13 cellular contexts compared by ENCODE assay signal in the genomic region with DNA sequence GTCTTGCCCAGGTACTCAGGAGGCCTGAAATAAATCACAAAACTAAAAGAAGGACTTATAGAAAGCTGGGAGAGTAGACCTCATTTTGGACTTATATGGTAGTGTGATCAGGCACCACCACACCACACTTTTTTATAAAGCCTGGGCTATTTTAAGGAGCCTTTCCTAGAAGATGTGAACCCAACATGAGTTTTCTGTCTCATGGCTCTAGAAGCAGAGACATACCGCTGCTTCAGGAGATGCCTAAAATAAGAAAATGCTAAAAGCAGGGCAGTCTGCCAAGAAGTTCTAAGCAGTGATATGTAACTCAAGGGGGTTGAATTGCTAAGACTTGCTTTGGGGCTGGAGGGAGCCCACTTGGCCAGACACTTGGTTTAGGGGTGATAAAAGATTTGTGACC. TPM values are rescaled to one million over a fixed set of nuclear protein-coding genes. Genes with fewer than 3 reads are reported as not detected.
DNase-seq lines count a peak whose midpoint lies in the region; ATAC-seq and TF ChIP-seq lines count a peak whose summit lies in the region.
"Had no signal": no experiment of that assay in that cellular context is flagged by ENCODE, and none has a peak within 500 bp of the region (broad histone marks: within the 10 kb centered on the region; RNA-seq: fewer than 3 reads in every experiment).

No MANE protein-coding gene starts in this region.

- CTCF ChIA-PET in MCF 10A (lab: Yijun Ruan, JAX), result interaction anchor here (0.5 to 1.7 kb wide), 5 partner anchors 19 to 579 kb away, joined by 3 to 10 read pairs (median 3); no protein-coding TSS in a partner anchor

- H3K4me1 ChIP-seq in cardiac muscle cell (ENCODE audit: low read depth) (no peaks in the 10 kb centered on the region), right atrium auricular region (peaks cover 0 to 6% of the 10 kb centered on the region in 2 donors), tibial artery (peaks cover 0 to 32% (median 22%) of the 10 kb centered on the region in 4 donors), upper lobe of right lung (no peaks in the 10 kb centered on the region)
- H3K4me1 ChIP-seq: body of pancreas had no signal

- DNase-seq in cardiac muscle cell (ENCODE audit: low read depth in 1 of 2, low spot score in 1 of 2) (peak; percentile 3 to 76), right atrium auricular region (ENCODE audit: low spot score) (no peak), MCF 10A (ENCODE audit: unreplicated experiment) (peak; percentile 73), iris pigment epithelial cell (ENCODE audit: low read depth) (peak; percentile 66), tibial artery (peak in 1 of 2 donors; percentile 69), upper lobe of right lung (no peak), UCSD-AML1 (lab: John Stamatoyannopoulos, UW; ENCODE audit: unreplicated experiment) (no peak)
- DNase-seq: body of pancreas; H9; Kasumi-1; naive thymus-derived CD8-positive, alpha-beta T cell; NCI-H524 treated with DMSO at 0.1 percent for 48 hours had no signal

- no peaks in the 10 kb centered on the region for H3K27me3 Mint-ChIP-seq in MCF 10A (ENCODE audit: insufficient read depth, unreplicated experiment)
- H3K27me3 Mint-ChIP-seq: naive thymus-derived CD8-positive, alpha-beta T cell had no signal

- BruUV-seq in MCF 10A (replicated peaks; lab: Mats Ljungman, UMichigan), result no TSS peak

- peaks cover 5% of the 10 kb centered on the region for H3K36me3 ChIP-seq in cardiac muscle cell
- H3K36me3 ChIP-seq in right atrium auricular region, result peaks cover 9% of the 10 kb centered on the region
- H3K36me3 ChIP-seq in tibial artery, result no peaks in the 10 kb centered on the region
- H3K36me3 ChIP-seq in upper lobe of right lung, result peaks cover 38% of the 10 kb centered on the region

- H3K27ac ChIP-seq in cardiac muscle cell (no peak overlapping the region), right atrium auricular region (peak overlapping the region in 1 of 2 donors; percentile 34), tibial artery (peak overlapping the region; percentile 80 to 82), upper lobe of right lung (no peak overlapping the region)
- H3K27ac ChIP-seq: body of pancreas had no signal

- TF ChIP-seq CTCF in cardiac muscle cell (IDR thresholded peaks at IDR 0.05; ENCODE audit: low read depth, low read length), result no peak
- no peak for TF ChIP-seq CTCF in right atrium auricular region (IDR thresholded peaks at IDR 0.05)
- no peak for TF ChIP-seq CTCF in MCF 10A (IDR thresholded peaks at IDR 0.05; ENCODE audit: unreplicated experiment)
- TF ChIP-seq CTCF in tibial artery (IDR thresholded peaks at IDR 0.05), result no peak
- no peak for TF ChIP-seq CTCF in upper lobe of right lung (IDR thresholded peaks at IDR 0.05)

- peaks cover 9% of the 10 kb centered on the region for H3K36me3 Mint-ChIP-seq in MCF 10A (ENCODE audit: insufficient read depth, unreplicated experiment)

- H3K27me3 ChIP-seq in cardiac muscle cell (no peaks in the 10 kb centered on the region), right atrium auricular region (no peaks in the 10 kb centered on the region), tibial artery (no peaks in the 10 kb centered on the region), upper lobe of right lung (no peaks in the 10 kb centered on the region)
- H3K27me3 ChIP-seq: body of pancreas had no signal

- POLR2A ChIA-PET in MCF 10A (lab: Yijun Ruan, JAX), result interaction anchor here (0.6 to 1.9 kb wide), 8 partner anchors 20 to 771 kb away, joined by 3 to 16 read pairs (median 4); partner anchors contain the start of genes ITPR1 and SUMF1

- H3K4me1 Mint-ChIP-seq in MCF 10A (ENCODE audit: insufficient read depth, unreplicated experiment), result peaks cover 9% of the 10 kb centered on the region
- H3K4me1 Mint-ChIP-seq: naive thymus-derived CD8-positive, alpha-beta T cell had no signal

- no peak overlapping the region for H3K4me3 Mint-ChIP-seq in MCF 10A (ENCODE audit: unreplicated experiment)
- H3K4me3 Mint-ChIP-seq: H9; naive thymus-derived CD8-positive, alpha-beta T cell had no signal

- peak overlapping the region; percentile 44 for H3K27ac Mint-ChIP-seq in MCF 10A (ENCODE audit: low read depth, unreplicated experiment)
- H3K27ac Mint-ChIP-seq: naive thymus-derived CD8-positive, alpha-beta T cell had no signal

- no peaks in the 10 kb centered on the region for H3K9me3 Mint-ChIP-seq in MCF 10A (ENCODE audit: unreplicated experiment)
- H3K9me3 Mint-ChIP-seq: H9; naive thymus-derived CD8-positive, alpha-beta T cell had no signal

- H3K9me3 ChIP-seq in cardiac muscle cell (ENCODE audit: low read depth), result no peaks in the 10 kb centered on the region
- H3K9me3 ChIP-seq in right atrium auricular region, result no peaks in the 10 kb centered on the region
- no peaks in the 10 kb centered on the region for H3K9me3 ChIP-seq in tibial artery
- H3K9me3 ChIP-seq in upper lobe of right lung, result no peaks in the 10 kb centered on the region
- H3K9me3 ChIP-seq: body of pancreas had no signal

- H3K4me3 ChIP-seq in cardiac muscle cell (no peak overlapping the region), right atrium auricular region (no peak overlapping the region), tibial artery (no peak overlapping the region), upper lobe of right lung (no peak overlapping the region)
- H3K4me3 ChIP-seq: body of pancreas had no signal

- intact Hi-C loops in MCF 10A (cut with micrococcal nuclease) (loop anchor here (2.0 to 5.0 kb wide), 3 partner anchors 55 to 215 kb away; partner anchors contain the start of gene ITPR1), tibial artery (cut with DNase I; ENCODE audit: low total_unique reads) (loop anchor here (2.0 to 5.0 kb wide), 2 partner anchors 75 to 170 kb away; partner anchors contain the start of gene ITPR1), upper lobe of right lung (cut with DNase I) (no loop called here)

- ATAC-seq in upper lobe of right lung, result no peak
- no peak for ATAC-seq in HG03175 (IDR thresholded peaks at IDR 0.05; ENCODE audit: unreplicated experiment)
- ATAC-seq: body of pancreas; naive thymus-derived CD8-positive, alpha-beta T cell had no signal

RNA-seq across cellular contexts. Expression of gene SUMF1, which starts 49.6 kb away (rescaled TPM):
- total RNA-seq in cardiac muscle cell (29.9 and 37.7 TPM in 2 replicates), right atrium auricular region (10 to 100 TPM; 12.1 to 22.6 TPM), MCF 10A (2022) (11.8 and 18.9 TPM in 2 replicates), upper lobe of right lung (33.3 TPM)
- 21.8 and 23.5 TPM in 2 replicates for polyA plus RNA-seq in cardiac muscle cell

Comparison
In these comparisons a context has a peak if more than half of its experiments do, and no peak if none do; other contexts are left out.
1. DNase-seq: peak in cardiac muscle cell (2 of 2), MCF 10A (single experiment) and iris pigment epithelial cell (single experiment); none in right atrium auricular region (single experiment), upper lobe of right lung (single experiment) and UCSD-AML1 (single experiment).
2. H3K27ac ChIP-seq: peak in tibial artery (2 of 2); none in cardiac muscle cell (single experiment) and upper lobe of right lung (single experiment).